Comparison of ENCODE assay signal across 8 cellular contexts in genomic region chr10:6542999-6543430, GRCh38. TPM values are rescaled to one million over a fixed set of nuclear protein-coding genes. Genes with fewer than 3 reads are reported as not detected.
DNase-seq lines count a peak whose midpoint lies in the region; ATAC-seq and TF ChIP-seq lines count a peak whose summit lies in the region.

No MANE protein-coding gene starts in this region.

- no peaks in the 10 kb centered on the region for H4K20me1 ChIP-seq in OCI-LY1 (ENCODE audit: insufficient read depth, low read length)

- H3K4me2 ChIP-seq in OCI-LY1 (ENCODE audit: low read length), result no peak overlapping the region

- peak overlapping the region; percentile 88 for H3K4me3 Mint-ChIP-seq in natural killer cell treated with Interleukin-12 subunit alpha and Interleukin-12 subunit beta and Interleukin-15 and Interleukin-18, amount 100 ng/mL, for 72 hours

- TF ChIP-seq CTCF in OCI-LY1 (IDR thresholded peaks at IDR 0.05; ENCODE audit: low read length), result no peak

- no peaks in the 10 kb centered on the region for H3K27me3 Mint-ChIP-seq in natural killer cell treated with Interleukin-12 subunit alpha and Interleukin-12 subunit beta and Interleukin-15 and Interleukin-18, amount 100 ng/mL, for 72 hours

- H3K36me3 Mint-ChIP-seq in natural killer cell treated with Interleukin-12 subunit alpha and Interleukin-12 subunit beta and Interleukin-15 and Interleukin-18, amount 100 ng/mL, for 72 hours, result no peaks in the 10 kb centered on the region

- no peak overlapping the region for H3K27ac ChIP-seq in OCI-LY1 (ENCODE audit: low read depth, low read length, poor library complexity, severe bottlenecking)

- H3K27ac Mint-ChIP-seq in natural killer cell treated with Interleukin-12 subunit alpha and Interleukin-12 subunit beta and Interleukin-15 and Interleukin-18, amount 100 ng/mL, for 72 hours, result peak overlapping the region; percentile 96 to 99

- no peaks in the 10 kb centered on the region for H3K79me2 ChIP-seq in OCI-LY1 (ENCODE audit: insufficient read depth, low read length)

- ATAC-seq in GM18511 (IDR thresholded peaks at IDR 0.05; ENCODE audit: unreplicated experiment), result peak; percentile 39
- ATAC-seq in natural killer cell treated with Interleukin-12 subunit alpha and Interleukin-12 subunit beta and Interleukin-15 and Interleukin-18, amount 100 ng/mL, for 72 hours, result peak; percentile 73 to 77
- ATAC-seq in HG03025 (IDR thresholded peaks at IDR 0.05; ENCODE audit: low FRiP score, unreplicated experiment), result no peak

- H3K4me1 ChIP-seq in OCI-LY1 (ENCODE audit: insufficient read depth, low read length, severe bottlenecking), result no peaks in the 10 kb centered on the region

- H3K9me3 Mint-ChIP-seq in natural killer cell treated with Interleukin-12 subunit alpha and Interleukin-12 subunit beta and Interleukin-15 and Interleukin-18, amount 100 ng/mL, for 72 hours, result no peaks in the 10 kb centered on the region

- no peaks in the 10 kb centered on the region for H3K9me3 ChIP-seq in OCI-LY1 (ENCODE audit: low read length)

- no peaks in the 10 kb centered on the region for H3K36me3 ChIP-seq in OCI-LY1 (ENCODE audit: insufficient read depth, low read length)

- no peaks in the 10 kb centered on the region for H3K27me3 ChIP-seq in OCI-LY1 (ENCODE audit: insufficient read depth, low read length)

- no peaks in the 10 kb centered on the region for H3F3A ChIP-seq in OCI-LY1 (ENCODE audit: insufficient read depth, low read length)

- H3K9ac ChIP-seq in OCI-LY1 (ENCODE audit: low read length), result no peak overlapping the region

- H3K4me1 Mint-ChIP-seq in natural killer cell treated with Interleukin-12 subunit alpha and Interleukin-12 subunit beta and Interleukin-15 and Interleukin-18, amount 100 ng/mL, for 72 hours (ENCODE audit: low read depth in 2 of 2), result peaks cover 65 to 67% of the 10 kb centered on the region in 2 donors

- peak overlapping the region; percentile 12 for H3K4me3 ChIP-seq in OCI-LY1 (ENCODE audit: low read depth, low read length, poor library complexity, severe bottlenecking)

- no peak overlapping the region for H2AFZ ChIP-seq in OCI-LY1 (ENCODE audit: low read length)

- peak; percentile 78 for DNase-seq in activated effector memory CD4-positive, alpha-beta T cell treated with anti-CD3 and anti-CD28 coated beads, Interleukin-2, amount 50 U/mL, for 16 hours
- no peak for DNase-seq in natural killer cell treated with Interleukin-12 subunit alpha and Interleukin-12 subunit beta and Interleukin-15 and Interleukin-18, amount 100 ng/mL, for 72 hours (ENCODE audit: low spot score)
- no peak for DNase-seq in retina
- DNase-seq in SW 1271 (lab: John Stamatoyannopoulos, UW), result no peak
- DNase-seq in NCI-H226, result no peak

- no peaks in the 10 kb centered on the region for H3K9me2 ChIP-seq in OCI-LY1 (ENCODE audit: low read depth, low read length)

RNA-seq across cellular contexts. Expression of gene PRKCQ, which starts 37.1 kb away (rescaled TPM):
- 10 to 100 TPM; 55.3 to 79.0 TPM for total RNA-seq in natural killer cell treated with Interleukin-12 subunit alpha and Interleukin-12 subunit beta and Interleukin-15 and Interleukin-18, amount 100 ng/mL, for 72 hours
